ENCODE assay signal across 1 cellular context in the genomic region with DNA sequence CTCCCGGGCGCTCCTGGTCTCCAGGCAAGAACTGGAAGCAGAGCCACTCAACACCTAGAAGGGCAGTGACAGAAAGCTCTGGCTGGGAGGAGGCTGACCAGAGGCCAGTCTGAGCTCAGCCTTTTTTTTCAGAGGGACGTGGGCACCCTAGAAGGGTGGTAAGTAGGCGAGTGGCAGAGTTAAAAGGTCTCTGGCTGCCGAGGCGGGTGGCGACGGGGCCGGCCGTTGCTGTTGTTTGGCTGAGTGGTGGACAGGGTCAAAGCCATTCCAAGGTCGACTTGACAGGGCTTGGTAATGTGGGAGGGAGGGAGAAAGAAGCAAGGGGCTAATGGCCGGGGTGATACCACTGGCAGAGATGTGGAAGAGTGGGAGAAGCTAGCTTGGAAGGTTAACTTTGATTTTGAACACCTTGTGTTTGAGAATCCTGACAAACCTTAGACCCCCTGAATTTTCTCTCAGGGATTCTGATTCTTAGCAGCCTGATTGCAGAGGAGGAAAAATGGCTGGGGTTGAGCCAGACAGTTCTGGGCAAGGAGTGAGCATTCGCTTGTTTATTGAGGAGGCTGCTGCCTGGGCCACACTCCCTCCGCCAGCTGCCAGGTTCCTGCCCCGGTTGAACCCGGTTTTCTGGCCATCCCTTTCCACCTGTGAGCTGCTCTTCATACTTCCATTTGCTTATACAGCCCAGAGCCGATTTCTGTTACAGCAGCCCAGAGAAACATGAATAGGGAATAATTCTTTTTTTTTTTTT.
A peak's percentile ranks its signal among the peaks of the same experiment; 100 is the strongest.
TF ChIP-seq lines count a peak whose summit lies in the region.

No MANE protein-coding gene starts in this region.

TF ChIP-seq in HepG2, 621 proteins besides CTCF, POLR2A, EP300 and RAD21 (continued from another document):
- TF ChIP-seq ARID4A (CRISPR knock-in tag; IDR thresholded peaks at IDR 0.05; ENCODE audit: borderline replicate concordance) (peak; percentile 4; the same call in 1 of the 2 replicates), TGIF2 (CRISPR knock-in tag; IDR thresholded peaks at IDR 0.05) (0 out of 2 replicates have a peak, but pooled peaks have one; percentile 26), ZNF598 (CRISPR knock-in tag; IDR thresholded peaks at IDR 0.05; ENCODE audit: borderline replicate concordance) (0 out of 2 replicates have a peak, but pooled peaks have one; percentile 17), ESRRA (CRISPR knock-in tag; IDR thresholded peaks at IDR 0.05; ENCODE audit: low read depth) (peak; percentile 46; the same call in 1 of the 2 replicates), NONO (IDR thresholded peaks at IDR 0.05) (no peak), NONO (CRISPR knock-in tag; conservative IDR thresholded peaks at IDR 0.05) (no peak)
